Comparison of ENCODE assay signal across 1 cellular context in genomic region chr6:46130665-46131064, GRCh38.
TF ChIP-seq lines count a peak whose summit lies in the region.

No MANE protein-coding gene starts in this region.

TF ChIP-seq in WTC11, 78 proteins besides CTCF, POLR2A, EP300 and RAD21 (continued from another document):
- TF ChIP-seq STAT6 (CRISPR knock-in tag; conservative IDR thresholded peaks at IDR 0.05; ENCODE audit: low read depth) (no peak), E2F1 (CRISPR knock-in tag; IDR thresholded peaks at IDR 0.05) (no peak), SP1 (CRISPR knock-in tag; conservative IDR thresholded peaks at IDR 0.05) (no peak), TCF7 (CRISPR knock-in tag; IDR thresholded peaks at IDR 0.05; ENCODE audit: low read depth) (no peak), GTF2I (CRISPR knock-in tag; conservative IDR thresholded peaks at IDR 0.05) (no peak), JUN (CRISPR knock-in tag; IDR thresholded peaks at IDR 0.05) (no peak), ERG (CRISPR knock-in tag; IDR thresholded peaks at IDR 0.05) (no peak)
- TF ChIP-seq, protein P1, sequence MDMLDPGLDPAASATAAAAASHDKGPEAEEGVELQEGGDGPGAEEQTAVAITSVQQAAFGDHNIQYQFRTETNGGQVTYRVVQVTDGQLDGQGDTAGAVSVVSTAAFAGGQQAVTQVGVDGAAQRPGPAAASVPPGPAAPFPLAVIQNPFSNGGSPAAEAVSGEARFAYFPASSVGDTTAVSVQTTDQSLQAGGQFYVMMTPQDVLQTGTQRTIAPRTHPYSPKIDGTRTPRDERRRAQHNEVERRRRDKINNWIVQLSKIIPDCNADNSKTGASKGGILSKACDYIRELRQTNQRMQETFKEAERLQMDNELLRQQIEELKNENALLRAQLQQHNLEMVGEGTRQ (CRISPR knock-in tag; IDR thresholded peaks at IDR 0.05), result no peak
- TF ChIP-seq, protein P2, sequence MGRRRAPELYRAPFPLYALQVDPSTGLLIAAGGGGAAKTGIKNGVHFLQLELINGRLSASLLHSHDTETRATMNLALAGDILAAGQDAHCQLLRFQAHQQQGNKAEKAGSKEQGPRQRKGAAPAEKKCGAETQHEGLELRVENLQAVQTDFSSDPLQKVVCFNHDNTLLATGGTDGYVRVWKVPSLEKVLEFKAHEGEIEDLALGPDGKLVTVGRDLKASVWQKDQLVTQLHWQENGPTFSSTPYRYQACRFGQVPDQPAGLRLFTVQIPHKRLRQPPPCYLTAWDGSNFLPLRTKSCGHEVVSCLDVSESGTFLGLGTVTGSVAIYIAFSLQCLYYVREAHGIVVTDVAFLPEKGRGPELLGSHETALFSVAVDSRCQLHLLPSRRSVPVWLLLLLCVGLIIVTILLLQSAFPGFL (CRISPR knock-in tag; IDR thresholded peaks at IDR 0.05; ENCODE audit: borderline replicate concordance), result no peak
